1 cellular context compared by ENCODE assay signal in genomic region chr5:129465945-129466344, GRCh38.
TF ChIP-seq lines count a peak whose summit lies in the region.

No MANE protein-coding gene starts in this region.

TF ChIP-seq in SK-N-SH, 30 proteins besides CTCF, POLR2A, EP300 and RAD21 (continued from another document):
- TF ChIP-seq RFX5 (IDR thresholded peaks at IDR 0.05; ENCODE audit: low read length) (no peak), ELF1 (IDR thresholded peaks at IDR 0.05) (no peak), TEAD4 (IDR thresholded peaks at IDR 0.05; ENCODE audit: borderline replicate concordance, insufficient read depth) (no peak)
